Comparison of ENCODE assay signal across 8 cellular contexts in genomic region chr12:53974084-53975018, GRCh38. TPM values are rescaled to one million over a fixed set of nuclear protein-coding genes. Genes with fewer than 3 reads are reported as not detected.
DNase-seq lines count a peak whose midpoint lies in the region; ATAC-seq and TF ChIP-seq lines count a peak whose summit lies in the region.

Gene HOTAIR, minus strand, starts transcription at chr12:53974954.

- no peaks in the 10 kb centered on the region for H3K9me3 Mint-ChIP-seq in chondrocyte (ENCODE audit: low read depth)

- H3K4me1 Mint-ChIP-seq in chondrocyte (ENCODE audit: low read depth), result peaks cover 16% of the 10 kb centered on the region

- peaks cover 78% of the 10 kb centered on the region for H3K27me3 ChIP-seq in rectal smooth muscle tissue (ENCODE audit: control insufficient read depth, insufficient read depth, low read length)

- peaks cover 4% of the 10 kb centered on the region for H3K36me3 Mint-ChIP-seq in chondrocyte (ENCODE audit: low read depth)

- peak within 1 kb of the TSS; percentile 28 for H3K4me3 Mint-ChIP-seq in chondrocyte (ENCODE audit: unreplicated experiment)

- no peak for ATAC-seq in HG03439 (IDR thresholded peaks at IDR 0.05; ENCODE audit: unreplicated experiment)

- no peak within 1 kb of the TSS for H3K9ac ChIP-seq in rectal smooth muscle tissue (ENCODE audit: low read length)

- peaks cover 83% of the 10 kb centered on the region for H3K27me3 Mint-ChIP-seq in chondrocyte (ENCODE audit: low read depth)

- TF ChIP-seq POLR2A in NB4 (IDR thresholded peaks at IDR 0.05; ENCODE audit: extremely low read depth, insufficient read length), result peak; percentile 51

- no peak within 1 kb of the TSS for H3K27ac ChIP-seq in rectal smooth muscle tissue (ENCODE audit: low read depth, low read length)

- no peak for TF ChIP-seq CTCF in NB4 (IDR thresholded peaks at IDR 0.05; ENCODE audit: low read depth, low read length)
- no peak for TF ChIP-seq CTCF in chondrocyte (IDR thresholded peaks at IDR 0.05)

- peak within 1 kb of the TSS; percentile 66 for H3K4me3 ChIP-seq in NB4 (ENCODE audit: low read depth, low read length)
- peak within 1 kb of the TSS; percentile 32 for H3K4me3 ChIP-seq in rectal smooth muscle tissue (ENCODE audit: low read length)

- no peak within 1 kb of the TSS for H3K27ac Mint-ChIP-seq in chondrocyte (ENCODE audit: unreplicated experiment)

- DNase-seq in NCI-H82 (lab: John Stamatoyannopoulos, UW), result peak; percentile 64
- DNase-seq in NCI-H82 treated with DMSO at 0.1 percent for 48 hours (lab: John Stamatoyannopoulos, UW; ENCODE audit: unreplicated experiment), result no peak
- peak; percentile 76 for DNase-seq in NB4 (ENCODE audit: low read depth)
- no peak for DNase-seq in chondrocyte (ENCODE audit: low spot score)
- no peak for DNase-seq in NCI-H2227 treated with DMSO at 0.1 percent for 48 hours (lab: John Stamatoyannopoulos, UW)
- DNase-seq in KG1 (lab: John Stamatoyannopoulos, UW), result no peak

- H3K4me1 ChIP-seq in rectal smooth muscle tissue (ENCODE audit: control insufficient read depth, insufficient read depth, low read length), result no peaks in the 10 kb centered on the region

- no peaks in the 10 kb centered on the region for H3K36me3 ChIP-seq in rectal smooth muscle tissue (ENCODE audit: control insufficient read depth, insufficient read depth, low read length)

RNA-seq across cellular contexts. Expression of gene HOTAIR, which starts in this region (rescaled TPM):
- total RNA-seq in chondrocyte, result not detected in 3 replicates

Comparison
In these comparisons a context has a peak if more than half of its experiments do, and no peak if none do; other contexts are left out.
1. DNase-seq: peak in NCI-H82 (single experiment) and NB4 (single experiment); none in NCI-H82 treated with DMSO at 0.1 percent for 48 hours (single experiment), chondrocyte (single experiment), NCI-H2227 treated with DMSO at 0.1 percent for 48 hours (single experiment) and KG1 (single experiment).